Comparison of ENCODE assay signal across 8 cellular contexts in the genomic region with DNA sequence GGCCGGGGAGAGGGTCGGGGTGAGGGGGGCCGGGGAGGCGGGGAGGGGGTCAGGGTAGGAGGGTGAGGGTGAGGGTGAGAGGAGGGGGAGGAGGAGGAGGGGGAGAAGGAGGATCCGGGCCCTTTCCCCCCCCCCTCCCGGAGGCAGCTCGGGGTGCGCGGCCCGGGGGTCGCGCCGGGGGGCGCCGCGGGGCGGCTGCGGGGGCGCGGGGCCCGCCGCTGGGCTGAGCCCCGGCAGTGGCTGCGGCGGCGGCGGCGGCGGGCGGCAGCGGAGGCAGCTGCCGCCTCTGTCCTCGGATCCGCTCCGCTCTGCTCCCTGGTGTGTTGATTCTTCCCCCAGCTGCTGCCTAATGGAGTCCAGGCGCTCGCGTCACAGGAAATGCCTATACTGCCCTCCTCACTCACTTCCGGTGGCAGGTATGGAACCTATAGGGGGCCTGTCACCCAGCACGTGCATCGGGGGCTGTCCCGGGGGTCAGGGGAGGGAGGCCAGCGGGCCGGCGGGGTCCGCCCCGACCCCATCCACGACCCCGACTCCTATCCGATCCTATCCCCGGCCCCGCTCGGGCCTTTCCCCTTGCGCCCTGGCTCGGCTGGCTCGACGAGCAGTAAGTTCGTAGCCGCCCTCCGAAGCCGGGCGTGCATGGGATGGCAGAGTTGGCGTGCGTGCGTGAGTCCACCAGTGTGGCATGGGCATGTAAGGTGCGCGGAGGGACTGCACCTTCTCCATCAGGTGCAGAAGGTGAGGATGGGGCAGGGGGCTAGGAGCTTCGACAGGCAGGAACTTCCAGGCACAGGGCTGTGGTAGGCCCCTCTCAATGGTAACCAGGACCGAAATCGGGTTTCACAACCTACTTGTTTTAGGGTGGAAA. TPM values are rescaled to one million over a fixed set of nuclear protein-coding genes. Genes with fewer than 3 reads are reported as not detected.
DNase-seq lines count a peak whose midpoint lies in the region; ATAC-seq and TF ChIP-seq lines count a peak whose summit lies in the region.

Gene WDR26, minus strand, starts transcription at position 351 of the 871 bp plus-strand sequence.

- H3K9me2 ChIP-seq in DOHH2 (replicated peaks; ENCODE audit: control insufficient read depth, low read length) = no peaks in the 10 kb centered on the region

- H3K79me2 ChIP-seq in DOHH2 (ENCODE audit: control insufficient read depth, low read length) = peaks cover 74% of the 10 kb centered on the region

- H3F3A ChIP-seq in DOHH2 (ENCODE audit: control insufficient read depth, insufficient read depth) = peaks cover 6% of the 10 kb centered on the region; the same call in 1 of the 2 replicates

- peaks cover 49% of the 10 kb centered on the region for H3K4me1 ChIP-seq in DOHH2 (ENCODE audit: control insufficient read depth, low read length)

- H3K4me2 ChIP-seq in DOHH2 (ENCODE audit: low read length) = peak within 1 kb of the TSS; percentile 96

- peak within 1 kb of the TSS; percentile 84 to 98 (median 98) for H3K4me3 Mint-ChIP-seq in naive B cell
- peak within 1 kb of the TSS; percentile 96 for H3K4me3 Mint-ChIP-seq in stimulated activated memory B cell treated with anti-CD40 and anti-IgM and Interleukin-4, amounts not matched to agents 10 μg/mL and 1 μg/mL and 100 μg/mL, for 72 hours

- H3K27me3 ChIP-seq in DOHH2 (ENCODE audit: control insufficient read depth, low read length) = no peaks in the 10 kb centered on the region

- peak; percentile 80 for DNase-seq in KBM-7
- peak; percentile 77 for DNase-seq in RPMI7951 (ENCODE audit: low read depth)
- DNase-seq in activated T-helper 1 cell treated with Interleukin-2 at 50 U/mL for 16 hours (ENCODE audit: low read depth) = peak; percentile 76
- DNase-seq in fibroblast of gingiva (ENCODE audit: low read depth) = peak; percentile 72
- peak; percentile 86 for DNase-seq in naive B cell

- H3K9me3 Mint-ChIP-seq in naive B cell = no peaks in the 10 kb centered on the region
- H3K9me3 Mint-ChIP-seq in stimulated activated memory B cell treated with anti-CD40 and anti-IgM and Interleukin-4, amounts not matched to agents 10 μg/mL and 1 μg/mL and 100 μg/mL, for 72 hours = no peaks in the 10 kb centered on the region

- H3K36me3 ChIP-seq in DOHH2 (ENCODE audit: control insufficient read depth, low read length) = peaks cover 33% of the 10 kb centered on the region

- H3K27me3 Mint-ChIP-seq in naive B cell = no peaks in the 10 kb centered on the region
- H3K27me3 Mint-ChIP-seq in stimulated activated memory B cell treated with anti-CD40 and anti-IgM and Interleukin-4, amounts not matched to agents 10 μg/mL and 1 μg/mL and 100 μg/mL, for 72 hours = no peaks in the 10 kb centered on the region

- ATAC-seq in GM21723 (IDR thresholded peaks at IDR 0.05; ENCODE audit: unreplicated experiment) (peak; percentile 86), naive B cell (ENCODE audit: low read depth in 2 of 2) (peak; percentile 83 to 86)
- ATAC-seq in stimulated activated memory B cell treated with anti-CD40 and anti-IgM and Interleukin-4, amounts not matched to agents 10 μg/mL and 1 μg/mL and 100 μg/mL, for 72 hours = peak; percentile 95

- peak within 1 kb of the TSS; percentile 32 for H3K27ac ChIP-seq in DOHH2 (ENCODE audit: low read depth, low read length)

- in situ Hi-C loops in KBM-7 (cut with MboI; ENCODE audit: low pct_unique_long_range_greater_than_20kb, low sequenced_read_pairs) = no loop called here

- H3K27ac Mint-ChIP-seq in naive B cell = peak within 1 kb of the TSS; percentile 98 to 99 (median 98)
- peak within 1 kb of the TSS; percentile 98 for H3K27ac Mint-ChIP-seq in stimulated activated memory B cell treated with anti-CD40 and anti-IgM and Interleukin-4, amounts not matched to agents 10 μg/mL and 1 μg/mL and 100 μg/mL, for 72 hours

- H3K9me3 ChIP-seq in DOHH2 (ENCODE audit: control insufficient read depth, insufficient read depth, low read length) = no peaks in the 10 kb centered on the region

- peaks cover 41 to 52% (median 45%) of the 10 kb centered on the region in 3 donors for H3K4me1 Mint-ChIP-seq in naive B cell
- peaks cover 50% of the 10 kb centered on the region for H3K4me1 Mint-ChIP-seq in stimulated activated memory B cell treated with anti-CD40 and anti-IgM and Interleukin-4, amounts not matched to agents 10 μg/mL and 1 μg/mL and 100 μg/mL, for 72 hours

- no peak for TF ChIP-seq CTCF in DOHH2 (IDR thresholded peaks at IDR 0.05; ENCODE audit: low read depth, low read length, poor library complexity, severe bottlenecking)

- no peaks in the 10 kb centered on the region for H3K36me3 Mint-ChIP-seq in naive B cell
- peaks cover 24% of the 10 kb centered on the region for H3K36me3 Mint-ChIP-seq in stimulated activated memory B cell treated with anti-CD40 and anti-IgM and Interleukin-4, amounts not matched to agents 10 μg/mL and 1 μg/mL and 100 μg/mL, for 72 hours

- peak within 1 kb of the TSS; percentile 87 for H3K4me3 ChIP-seq in DOHH2 (ENCODE audit: low read length)

- H4K20me1 ChIP-seq in DOHH2 (ENCODE audit: control insufficient read depth, insufficient read depth, low read depth, low read length) = peaks cover 19% of the 10 kb centered on the region; the same call in 1 of the 2 replicates

RNA-seq across cellular contexts. Expression of gene WDR26, which starts in this region (rescaled TPM):
- total RNA-seq in RPMI7951 (2014; rRNA removed; shearing (Covaris generic)) = 22.0 and 26.1 TPM in 2 replicates
- polyA plus RNA-seq in naive B cell (ENCODE audit: low read depth in 6 of 6) = 1 to 10 TPM; 2.0 to 5.8 (median 4.9) TPM

Comparison
In these comparisons a context has a peak if more than half of its experiments do, and no peak if none do; other contexts are left out.
1. Peak in every context shown above with its lines: DNase-seq, ATAC-seq, H3K4me3 ChIP-seq and H3K27ac ChIP-seq.